Comparison of ENCODE assay signal across 8 cellular contexts in genomic region chr14:105090493-105091334, GRCh38. TPM values are rescaled to one million over a fixed set of nuclear protein-coding genes. Genes with fewer than 3 reads are reported as not detected.
A peak's percentile ranks its signal among the peaks of the same experiment; 100 is the strongest.
DNase-seq lines count a peak whose midpoint lies in the region; ATAC-seq and TF ChIP-seq lines count a peak whose summit lies in the region.

No MANE protein-coding gene starts in this region.

- DNase-seq in Karpas-422 (peak; percentile 97), Peyer's patch (peak; percentile 85 to 93 (median 93)), myocyte (ENCODE audit: low read depth) (peak; percentile 85)
- peak; percentile 88 for DNase-seq in activated T-cell treated with anti-CD3 and anti-CD28 coated beads, Interleukin-2, amount 50 U/mL, for 4 hours
- DNase-seq in stimulated activated CD8-positive, alpha-beta memory T cell treated with anti-CD3 and anti-CD28 coated beads, Interleukin-7, amount 100 ng/mL, for 24 hours (ENCODE audit: low read depth): peak; percentile 87

- no peaks in the 10 kb centered on the region for H3K9me3 ChIP-seq in Karpas-422 (ENCODE audit: low read length)
- no peaks in the 10 kb centered on the region for H3K9me3 ChIP-seq in Peyer's patch

- peak; percentile 41 to 45 for ATAC-seq in activated T-cell treated with anti-CD3 and anti-CD28 coated beads, Interleukin-2, amount 50 U/mL, for 4 hours
- ATAC-seq in esophagus mucosa (peak; percentile 58), GM21360 (IDR thresholded peaks at IDR 0.05; ENCODE audit: unreplicated experiment) (no peak)

- H3K4me1 ChIP-seq in Karpas-422 (ENCODE audit: low read length) (no peaks in the 10 kb centered on the region), Peyer's patch (peaks cover 0 to 65% (median 16%) of the 10 kb centered on the region in 4 donors)

- H3K9me2 ChIP-seq in Karpas-422 (replicated peaks; ENCODE audit: insufficient read depth, low read length): no peaks in the 10 kb centered on the region

- H3K36me3 ChIP-seq in Karpas-422 (ENCODE audit: insufficient read depth, low read length): no peaks in the 10 kb centered on the region
- no peaks in the 10 kb centered on the region for H3K36me3 ChIP-seq in Peyer's patch

- peaks cover 18% of the 10 kb centered on the region for H3K4me1 Mint-ChIP-seq in activated T-cell treated with anti-CD3 and anti-CD28 coated beads, Interleukin-2, amount 50 U/mL, for 4 hours (ENCODE audit: low read depth)

- H4K20me1 ChIP-seq in Karpas-422 (ENCODE audit: insufficient read depth, low read depth, low read length): peaks cover 21% of the 10 kb centered on the region; the same call in 1 of the 2 replicates

- no peaks in the 10 kb centered on the region for H3K27me3 Mint-ChIP-seq in activated T-cell treated with anti-CD3 and anti-CD28 coated beads, Interleukin-2, amount 50 U/mL, for 4 hours (ENCODE audit: low read depth)

- H3K27me3 ChIP-seq in Karpas-422 (ENCODE audit: low read length) (no peaks in the 10 kb centered on the region), Peyer's patch (no peaks in the 10 kb centered on the region)

- no peaks in the 10 kb centered on the region for H3K9me3 Mint-ChIP-seq in activated T-cell treated with anti-CD3 and anti-CD28 coated beads, Interleukin-2, amount 50 U/mL, for 4 hours

- no peak overlapping the region for H3K4me3 ChIP-seq in Karpas-422 (ENCODE audit: low read length)
- peak overlapping the region in 1 of 4 donors; percentile 28 for H3K4me3 ChIP-seq in Peyer's patch

- no peak overlapping the region for H3K4me2 ChIP-seq in Karpas-422 (ENCODE audit: low read depth, low read length, poor library complexity, severe bottlenecking)

- no peak overlapping the region for H3K9ac ChIP-seq in Karpas-422 (ENCODE audit: low read length)

- H2AFZ ChIP-seq in Karpas-422 (ENCODE audit: low read length): no peak overlapping the region

- no peaks in the 10 kb centered on the region for H3K36me3 Mint-ChIP-seq in activated T-cell treated with anti-CD3 and anti-CD28 coated beads, Interleukin-2, amount 50 U/mL, for 4 hours (ENCODE audit: insufficient read depth)

- H3K4me3 Mint-ChIP-seq in activated T-cell treated with anti-CD3 and anti-CD28 coated beads, Interleukin-2, amount 50 U/mL, for 4 hours: no peak overlapping the region

- no peaks in the 10 kb centered on the region for H3K79me2 ChIP-seq in Karpas-422 (ENCODE audit: low read length)

- TF ChIP-seq CTCF in GM12872 (IDR thresholded peaks at IDR 0.05; ENCODE audit: insufficient read depth, low read depth, low read length): peak; percentile 97
- TF ChIP-seq CTCF in Peyer's patch (IDR thresholded peaks at IDR 0.05): peak; percentile 78 to 98 (median 96)

- no peak overlapping the region for H3K27ac ChIP-seq in Karpas-422 (ENCODE audit: low read length)
- peak overlapping the region in 3 of 4 donors; percentile 14 to 100 (median 97) for H3K27ac ChIP-seq in Peyer's patch

- TF ChIP-seq POLR2A in Peyer's patch (IDR thresholded peaks at IDR 0.05): no peak

RNA-seq across cellular contexts. Expression of gene GPR132, which starts 25.5 kb away (rescaled TPM):
- not detected in 2 replicates for total RNA-seq in Karpas-422 (2014; rRNA removed; shearing (Covaris generic); ENCODE audit: low replicate concordance)
- total RNA-seq in Peyer's patch (10 to 100 TPM in 1 of 4 donors, 1 to 10 TPM in 3; 1.5 to 29.7 (median 4.2) TPM), esophagus mucosa (0.36 TPM), myocyte (not detected in 2 replicates)
- 10 to 100 TPM; 14.6 to 18.4 (median 16.8) TPM for total RNA-seq in activated T-cell treated with anti-CD3 and anti-CD28 coated beads, Interleukin-2, amount 50 U/mL, for 4 hours
- polyA plus RNA-seq in myocyte (2012): 0.18 TPM
